In genomic region chr10:125232841-125233240, GRCh38 we compare ENCODE assay signal across 24 cellular contexts.
DNase-seq lines count a peak whose midpoint lies in the region; ATAC-seq and TF ChIP-seq lines count a peak whose summit lies in the region.
"Had no signal": no experiment of that assay in that cellular context is flagged by ENCODE, and none has a peak within 500 bp of the region (broad histone marks: within the 10 kb centered on the region; RNA-seq: fewer than 3 reads in every experiment).

No MANE protein-coding gene starts in this region.

- no peaks in the 10 kb centered on the region for H4K20me1 ChIP-seq in SK-N-SH (ENCODE audit: insufficient read depth)

- CTCF ChIA-PET in SK-N-SH (lab: Yijun Ruan, JAX), result no interaction called here
- CTCF ChIA-PET in CD4-positive, alpha-beta memory T cell (lab: Charles Lee; ENCODE audit: partially characterized antibody), result no interaction called here

- peaks cover 0 to 4% (median 0%) of the 10 kb centered on the region in 3 donors for H3K36me3 Mint-ChIP-seq in naive thymus-derived CD8-positive, alpha-beta T cell
- peaks cover 0 to 3% of the 10 kb centered on the region in 2 donors for H3K36me3 Mint-ChIP-seq in CD4-positive, alpha-beta memory T cell
- H3K36me3 Mint-ChIP-seq: activated CD4-positive, alpha-beta memory T cell treated with anti-CD3 and anti-CD28 coated beads for 36 hours; activated naive CD4-positive, alpha-beta T cell treated with anti-CD3 and anti-CD28 coated beads, Interleukin-2, amount 50 U/mL, for 72 hours had no signal

- H3K4me1 ChIP-seq in SK-N-SH (ENCODE audit: control insufficient read depth in 1 of 2, insufficient read depth in 2 of 2, low read depth in 1 of 2, low read length in 1 of 2), result peaks cover 0 to 10% of the 10 kb centered on the region in 2 experiments; a peak in 2 of 4 replicates
- H3K4me1 ChIP-seq in CD4-positive, alpha-beta memory T cell (ENCODE audit: insufficient read depth, low read length), result no peaks in the 10 kb centered on the region
- H3K4me1 ChIP-seq: ascending aorta, stomach, thyroid gland had no signal

- peak overlapping the region; percentile 66 for H3K4me2 ChIP-seq in SK-N-SH

- in situ Hi-C loops in Caki2 (cut with HindIII; ENCODE audit: low pct_unique_long_range_greater_than_20kb, low sequenced_read_pairs), result no loop called here

- H3K79me2 ChIP-seq in SK-N-SH (ENCODE audit: insufficient read depth), result no peaks in the 10 kb centered on the region

- H3K27me3 Mint-ChIP-seq in naive thymus-derived CD8-positive, alpha-beta T cell, result peaks cover 8 to 26% (median 12%) of the 10 kb centered on the region in 5 donors
- peaks cover 4 to 6% of the 10 kb centered on the region in 2 donors for H3K27me3 Mint-ChIP-seq in CD4-positive, alpha-beta memory T cell
- H3K27me3 Mint-ChIP-seq: activated CD4-positive, alpha-beta memory T cell treated with anti-CD3 and anti-CD28 coated beads for 36 hours had no signal

- POLR2A ChIA-PET in SK-N-SH (lab: Yijun Ruan, JAX), result no interaction called here
- POLR2A ChIA-PET in naive thymus-derived CD8-positive, alpha-beta T cell (lab: Charles Lee), result no interaction called here
- POLR2A ChIA-PET in CD4-positive, alpha-beta memory T cell (lab: Charles Lee; ENCODE audit: partially characterized antibody), result no interaction called here

- no peaks in the 10 kb centered on the region for H3K27me3 ChIP-seq in SK-N-SH (ENCODE audit: insufficient read depth)
- H3K27me3 ChIP-seq in CD4-positive, alpha-beta memory T cell (ENCODE audit: insufficient read depth, low read length), result no peaks in the 10 kb centered on the region
- H3K27me3 ChIP-seq: ascending aorta, stomach, thyroid gland had no signal

- intact Hi-C loops in CD4-positive, alpha-beta memory T cell (cut with micrococcal nuclease), result no loop called here

- H3K27ac Mint-ChIP-seq in naive thymus-derived CD8-positive, alpha-beta T cell, result no peak overlapping the region
- H3K27ac Mint-ChIP-seq in CD4-positive, alpha-beta memory T cell, result no peak overlapping the region
- H3K27ac Mint-ChIP-seq: activated CD4-positive, alpha-beta memory T cell treated with anti-CD3 and anti-CD28 coated beads for 36 hours; activated naive CD4-positive, alpha-beta T cell treated with anti-CD3 and anti-CD28 coated beads, Interleukin-2, amount 50 U/mL, for 72 hours; natural killer cell treated with Interleukin-12 subunit alpha and Interleukin-12 subunit beta and Interleukin-15 and Interleukin-18, amount 100 ng/mL, for 72 hours had no signal

- H3K9me3 ChIP-seq in SK-N-SH, result peaks cover 3% of the 10 kb centered on the region; the same call in 1 of the 2 replicates
- H3K9me3 ChIP-seq in CD4-positive, alpha-beta memory T cell (ENCODE audit: control insufficient read depth in 1 of 2, low read length in 2 of 2), result no peaks in the 10 kb centered on the region
- H3K9me3 ChIP-seq: stomach, thyroid gland had no signal

- WGBS in SK-N-SH (ENCODE audit: low lambda C conversion rate), result 56% methylated on average over 5 of the region's 5 CpGs

- peaks cover 0 to 19% (median 9%) of the 10 kb centered on the region in 9 donors for H3K9me3 Mint-ChIP-seq in naive thymus-derived CD8-positive, alpha-beta T cell
- peaks cover 3 to 13% (median 9%) of the 10 kb centered on the region in 8 donors for H3K9me3 Mint-ChIP-seq in CD4-positive, alpha-beta memory T cell
- H3K9me3 Mint-ChIP-seq: activated naive CD4-positive, alpha-beta T cell treated with anti-CD3 and anti-CD28 coated beads, Interleukin-2, amount 50 U/mL, for 72 hours; natural killer cell treated with Interleukin-12 subunit alpha and Interleukin-12 subunit beta and Interleukin-15 and Interleukin-18, amount 100 ng/mL, for 72 hours had no signal

- H2AFZ ChIP-seq in SK-N-SH (ENCODE audit: low read depth), result no peak overlapping the region

- DNase-seq in Caki2 (ENCODE audit: low read depth), result peak; percentile 42
- peak; percentile 13 for DNase-seq in HK-2 (ENCODE audit: unreplicated experiment)
- DNase-seq in SK-N-SH, result no peak
- DNase-seq in foreskin fibroblast, result peak; percentile 6 to 30
- no peak for DNase-seq in SKM-1 treated with dmso at 0.1 percent for 144 hours (lab: John Stamatoyannopoulos, UW; ENCODE audit: unreplicated experiment)
- DNase-seq in naive thymus-derived CD8-positive, alpha-beta T cell, result no peak
- DNase-seq in CD4-positive, alpha-beta memory T cell, result no peak
- no peak for DNase-seq in stimulated activated naive CD4-positive, alpha-beta T cell treated with Interleukin-2 at 50 U/mL for 16 hours (lab: John Stamatoyannopoulos, UW)
- DNase-seq: activated CD4-positive, alpha-beta memory T cell treated with anti-CD3 and anti-CD28 coated beads for 36 hours; cerebellar nuclear complex; DMS53; Karpas-422; left ventricle myocardium superior; midbrain; NCI-H1694 treated with DMSO at 0.1 percent for 48 hours; NCI-H2171; NCI-H510A treated with DMSO at 0.1 percent for 48 hours; stomach; thyroid gland had no signal

- H3K4me3 ChIP-seq in SK-N-SH (ENCODE audit: low read depth in 2 of 2, low read length in 1 of 2) (0 out of 4 replicates have a peak overlapping the region, but pooled peaks of 1 of the 2 experiments have one; percentile 37), foreskin fibroblast (ENCODE audit: low read depth in 1 of 2, low read length in 2 of 2) (no peak overlapping the region)
- H3K4me3 ChIP-seq in CD4-positive, alpha-beta memory T cell (ENCODE audit: low read length in 2 of 2), result no peak overlapping the region
- H3K4me3 ChIP-seq: ascending aorta, stomach, thyroid gland had no signal

- H3K27ac ChIP-seq in SK-N-SH (ENCODE audit: low read depth in 2 of 2, low read length in 1 of 2), result 0 out of 4 replicates have a peak overlapping the region, but pooled peaks of 1 of the 2 experiments have one; percentile 63
- H3K27ac ChIP-seq in CD4-positive, alpha-beta memory T cell (ENCODE audit: low read depth, low read length), result no peak overlapping the region
- H3K27ac ChIP-seq: ascending aorta, HL-60, stomach, thyroid gland had no signal

- H3K4me3 Mint-ChIP-seq in naive thymus-derived CD8-positive, alpha-beta T cell, result no peak overlapping the region
- H3K4me3 Mint-ChIP-seq in CD4-positive, alpha-beta memory T cell, result no peak overlapping the region
- H3K4me3 Mint-ChIP-seq: activated CD4-positive, alpha-beta memory T cell treated with anti-CD3 and anti-CD28 coated beads for 36 hours; natural killer cell treated with Interleukin-12 subunit alpha and Interleukin-12 subunit beta and Interleukin-15 and Interleukin-18, amount 100 ng/mL, for 72 hours had no signal

- no peaks in the 10 kb centered on the region for H3K36me3 ChIP-seq in SK-N-SH (replicated peaks in 1 of 2; ENCODE audit: control insufficient read depth in 1 of 2, insufficient read depth in 2 of 2, low read length in 1 of 2)
- H3K36me3 ChIP-seq in CD4-positive, alpha-beta memory T cell (ENCODE audit: insufficient read depth, low read length), result no peaks in the 10 kb centered on the region
- H3K36me3 ChIP-seq: ascending aorta, stomach, thyroid gland had no signal

- TF ChIP-seq EP300 in SK-N-SH (IDR thresholded peaks at IDR 0.05; ENCODE audit: borderline replicate concordance in 1 of 2, low read depth in 1 of 2, low read length in 1 of 2), result no peak

- no peak for TF ChIP-seq RAD21 in SK-N-SH (IDR thresholded peaks at IDR 0.05; ENCODE audit: low read length)

- ATAC-seq in naive thymus-derived CD8-positive, alpha-beta T cell, result no peak
- ATAC-seq: activated CD4-positive, CD25-positive, alpha-beta regulatory T cell treated with anti-CD3 and anti-CD28 coated beads, Interleukin-2, amount 50 U/mL, for 24 hours; activated naive CD4-positive, alpha-beta T cell treated with anti-CD3 and anti-CD28 coated beads, Interleukin-2, amount 50 U/mL, for 72 hours; left ventricle myocardium superior; natural killer cell treated with Interleukin-12 subunit alpha and Interleukin-12 subunit beta and Interleukin-15 and Interleukin-18, amount 100 ng/mL, for 72 hours had no signal

- no peak overlapping the region for H3K9ac ChIP-seq in SK-N-SH

- H3K4me1 Mint-ChIP-seq in naive thymus-derived CD8-positive, alpha-beta T cell, result no peaks in the 10 kb centered on the region
- no peaks in the 10 kb centered on the region for H3K4me1 Mint-ChIP-seq in CD4-positive, alpha-beta memory T cell

- no peaks in the 10 kb centered on the region for H3F3A ChIP-seq in SK-N-SH (replicated peaks; ENCODE audit: insufficient read depth)

- TF ChIP-seq CTCF in SK-N-SH (IDR thresholded peaks at IDR 0.05) (no peak), foreskin fibroblast (IDR thresholded peaks at IDR 0.05; ENCODE audit: low read depth, low read length) (no peak)

- no peaks in the 10 kb centered on the region for H3K9me2 ChIP-seq in SK-N-SH

TF ChIP-seq in SK-N-SH, 30 proteins besides CTCF, POLR2A, EP300 and RAD21:
- TF ChIP-seq, protein P1, sequence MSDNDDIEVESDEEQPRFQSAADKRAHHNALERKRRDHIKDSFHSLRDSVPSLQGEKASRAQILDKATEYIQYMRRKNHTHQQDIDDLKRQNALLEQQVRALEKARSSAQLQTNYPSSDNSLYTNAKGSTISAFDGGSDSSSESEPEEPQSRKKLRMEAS (IDR thresholded peaks at IDR 0.05; ENCODE audit: low read depth), result no peak
- no peak for TF ChIP-seq GATA2 (CRISPR knock-in tag; IDR thresholded peaks at IDR 0.05)
- TF ChIP-seq TCF12 (IDR thresholded peaks at IDR 0.05), result no peak
- TF ChIP-seq FOSL2 (IDR thresholded peaks at IDR 0.05; ENCODE audit: borderline replicate concordance, low read depth), result 0 out of 2 replicates have a peak, but pooled peaks have one; percentile 12
- TF ChIP-seq, protein P2, sequence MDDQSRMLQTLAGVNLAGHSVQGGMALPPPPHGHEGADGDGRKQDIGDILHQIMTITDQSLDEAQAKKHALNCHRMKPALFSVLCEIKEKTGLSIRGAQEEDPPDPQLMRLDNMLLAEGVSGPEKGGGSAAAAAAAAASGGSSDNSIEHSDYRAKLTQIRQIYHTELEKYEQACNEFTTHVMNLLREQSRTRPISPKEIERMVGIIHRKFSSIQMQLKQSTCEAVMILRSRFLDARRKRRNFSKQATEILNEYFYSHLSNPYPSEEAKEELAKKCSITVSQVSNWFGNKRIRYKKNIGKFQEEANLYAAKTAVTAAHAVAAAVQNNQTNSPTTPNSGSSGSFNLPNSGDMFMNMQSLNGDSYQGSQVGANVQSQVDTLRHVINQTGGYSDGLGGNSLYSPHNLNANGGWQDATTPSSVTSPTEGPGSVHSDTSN (IDR thresholded peaks at IDR 0.05), result peak; percentile 31
TF ChIP-seq in SK-N-SH: peak in this region for 2.

Comparison
In these comparisons a context has a peak if more than half of its experiments do, and no peak if none do; other contexts are left out.
1. DNase-seq: peak in Caki2 (single experiment), HK-2 (single experiment) and foreskin fibroblast (2 of 2); none in SK-N-SH (single experiment), SKM-1 treated with dmso at 0.1 percent for 144 hours (single experiment), naive thymus-derived CD8-positive, alpha-beta T cell (0 of 10), CD4-positive, alpha-beta memory T cell (0 of 5) and stimulated activated naive CD4-positive, alpha-beta T cell treated with Interleukin-2 at 50 U/mL for 16 hours (single experiment).